5 cellular contexts compared by ENCODE assay signal in genomic region chr21:39984613-39985012, GRCh38.
"Had no signal": no experiment of that assay in that cellular context is flagged by ENCODE, and none has a peak within 500 bp of the region (broad histone marks: within the 10 kb centered on the region; RNA-seq: fewer than 3 reads in every experiment).

No MANE protein-coding gene starts in this region.

- DNase-seq: H9, HCEC 1CT, IMR-90 had no signal

- H3K27ac Mint-ChIP-seq: GM23338, H9 had no signal

- ATAC-seq: GM23338, K562 had no signal

- H2AFZ ChIP-seq: GM23338 had no signal

- H3K4me3 Mint-ChIP-seq: GM23338, H9 had no signal

- H3K4me3 ChIP-seq: GM23338, K562 had no signal

- H3K9me3 Mint-ChIP-seq: H9 had no signal

- H3K4me2 ChIP-seq: GM23338 had no signal

- H3K4me1 Mint-ChIP-seq: GM23338, H9 had no signal
